In the genomic region with DNA sequence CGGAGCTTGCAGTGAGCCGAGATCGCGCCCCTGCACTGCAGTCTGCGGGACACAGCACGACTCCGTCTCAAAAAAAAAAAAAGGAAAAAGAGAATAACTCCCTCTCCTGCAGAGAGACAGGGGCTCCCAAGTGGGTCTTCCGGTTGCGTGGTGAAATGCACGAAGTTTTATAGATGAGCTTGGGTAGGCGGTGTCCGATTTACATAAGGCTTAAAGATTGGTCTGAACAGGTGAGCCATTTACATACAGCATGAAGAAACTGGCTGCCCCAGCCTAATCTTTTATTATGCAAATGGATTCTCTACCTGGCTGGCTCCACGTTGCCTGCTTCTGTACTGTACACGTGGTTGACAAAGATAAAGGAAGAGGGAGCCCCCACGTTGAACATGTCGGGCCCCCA, we compare ENCODE assay signal across 11 cellular contexts. TPM values are rescaled to one million over a fixed set of nuclear protein-coding genes. Genes with fewer than 3 reads are reported as not detected.
DNase-seq lines count a peak whose midpoint lies in the region; ATAC-seq and TF ChIP-seq lines count a peak whose summit lies in the region.
"Had no signal": no experiment of that assay in that cellular context is flagged by ENCODE, and none has a peak within 500 bp of the region (broad histone marks: within the 10 kb centered on the region; RNA-seq: fewer than 3 reads in every experiment).

No MANE protein-coding gene starts in this region.

- intact Hi-C loops in esophagus squamous epithelium (cut with DNase I) (no loop called here), posterior vena cava (cut with DNase I) (no loop called here), psoas muscle (cut with DNase I) (no loop called here)

- WGBS in esophagus squamous epithelium, 2 donors = 36 to 45% methylated on average over 16 of the region's 16 CpGs
- WGBS in psoas muscle, 3 donors = 19 to 34% (median 33%) methylated on average over 16 of the region's 16 CpGs

- TF ChIP-seq POLR2A in esophagus squamous epithelium (IDR thresholded peaks at IDR 0.05) = no peak

- no peaks in the 10 kb centered on the region for H3K27me3 ChIP-seq in HUES6 (ENCODE audit: control insufficient read depth, insufficient read depth, low read length)
- peaks cover 0 to 2% (median 0%) of the 10 kb centered on the region in 4 donors for H3K27me3 ChIP-seq in esophagus squamous epithelium
- peaks cover 0 to 3% (median 2%) of the 10 kb centered on the region in 3 donors for H3K27me3 ChIP-seq in psoas muscle (ENCODE audit: insufficient read depth in 3 of 3, low read length in 2 of 3)

- no peak for TF ChIP-seq CTCF in esophagus squamous epithelium (IDR thresholded peaks at IDR 0.05)
- no peak for TF ChIP-seq CTCF in psoas muscle (IDR thresholded peaks at IDR 0.05)

- H3K4me1 ChIP-seq in HUES6 (ENCODE audit: control insufficient read depth, insufficient read depth, low read length) (no peaks in the 10 kb centered on the region), esophagus squamous epithelium (peaks cover 0 to 6% (median 0%) of the 10 kb centered on the region in 3 donors), psoas muscle (no peaks in the 10 kb centered on the region)

- peak overlapping the region; percentile 87 for H3K27ac ChIP-seq in HUES6 (ENCODE audit: low read depth, low read length)
- no peak overlapping the region for H3K27ac ChIP-seq in esophagus squamous epithelium
- no peak overlapping the region for H3K27ac ChIP-seq in psoas muscle

- peak; percentile 55 for DNase-seq in NCI-H526 treated with DMSO at 0.1 percent for 48 hours (lab: John Stamatoyannopoulos, UW)
- no peak for DNase-seq in esophagus squamous epithelium (lab: John Stamatoyannopoulos, UW)
- peak; percentile 29 for DNase-seq in posterior vena cava (ENCODE audit: low spot score)
- DNase-seq in psoas muscle = no peak
- DNase-seq: CD4-positive, alpha-beta memory T cell; foreskin fibroblast; NCI-H187; stimulated activated CD4-positive, alpha-beta T cell treated with anti-CD3 and anti-CD28 coated beads, Interleukin-4, amount 100 ng/mL, for 24 hours had no signal

- no peak for ATAC-seq in activated CD4-positive, CD25-positive, alpha-beta regulatory T cell treated with anti-CD3 and anti-CD28 coated beads, Interleukin-2, amount 50 U/mL, for 24 hours
- no peak for ATAC-seq in psoas muscle
- ATAC-seq in GM21447 (IDR thresholded peaks at IDR 0.05; ENCODE audit: unreplicated experiment) = no peak

- peak overlapping the region; percentile 65 for H3K9ac ChIP-seq in HUES6 (ENCODE audit: low read length)

- H3K9me3 ChIP-seq in HUES6 (ENCODE audit: control insufficient read depth, insufficient read depth, low read depth, low read length) (no peaks in the 10 kb centered on the region), esophagus squamous epithelium (no peaks in the 10 kb centered on the region), psoas muscle (peaks cover 10% of the 10 kb centered on the region)

- H3K4me3 ChIP-seq in HUES6 (ENCODE audit: low read depth, low read length) = peak overlapping the region; percentile 41
- H3K4me3 ChIP-seq in esophagus squamous epithelium = peak overlapping the region in 3 of 4 donors; percentile 16 to 24 (median 20)
- H3K4me3 ChIP-seq in psoas muscle = no peak overlapping the region

- H3K36me3 ChIP-seq in HUES6 (ENCODE audit: control insufficient read depth, insufficient read depth, low read length) = 0 out of 2 replicates have a peak, but pooled peaks cover 3% of the 10 kb centered on the region
- H3K36me3 ChIP-seq in esophagus squamous epithelium = no peaks in the 10 kb centered on the region
- H3K36me3 ChIP-seq in psoas muscle (ENCODE audit: insufficient read depth in 1 of 2, low read depth in 1 of 2) = no peaks in the 10 kb centered on the region

RNA-seq across cellular contexts. Expression of a gene that starts 19.5 kb away (rescaled TPM):
- total RNA-seq in esophagus squamous epithelium = 1 to 10 TPM in 3 of 4 donors, under 1 TPM in 1; 0.49 to 5.8 (median 4.0) TPM
- total RNA-seq in posterior vena cava = 1 to 10 TPM; 4.0 to 4.3 TPM
- under 1 TPM; 0.56 to 0.96 (median 0.79) TPM for total RNA-seq in psoas muscle
- polyA plus RNA-seq in psoas muscle = under 1 TPM; 0.12 to 0.19 (median 0.13) TPM

Comparison
In these comparisons a context has a peak if more than half of its experiments do, and no peak if none do; other contexts are left out.
1. DNase-seq: peak in NCI-H526 treated with DMSO at 0.1 percent for 48 hours (single experiment) and posterior vena cava (single experiment); none in esophagus squamous epithelium (single experiment) and psoas muscle (0 of 2).